ENCODE assay signal across 1 cellular context in the genomic region with DNA sequence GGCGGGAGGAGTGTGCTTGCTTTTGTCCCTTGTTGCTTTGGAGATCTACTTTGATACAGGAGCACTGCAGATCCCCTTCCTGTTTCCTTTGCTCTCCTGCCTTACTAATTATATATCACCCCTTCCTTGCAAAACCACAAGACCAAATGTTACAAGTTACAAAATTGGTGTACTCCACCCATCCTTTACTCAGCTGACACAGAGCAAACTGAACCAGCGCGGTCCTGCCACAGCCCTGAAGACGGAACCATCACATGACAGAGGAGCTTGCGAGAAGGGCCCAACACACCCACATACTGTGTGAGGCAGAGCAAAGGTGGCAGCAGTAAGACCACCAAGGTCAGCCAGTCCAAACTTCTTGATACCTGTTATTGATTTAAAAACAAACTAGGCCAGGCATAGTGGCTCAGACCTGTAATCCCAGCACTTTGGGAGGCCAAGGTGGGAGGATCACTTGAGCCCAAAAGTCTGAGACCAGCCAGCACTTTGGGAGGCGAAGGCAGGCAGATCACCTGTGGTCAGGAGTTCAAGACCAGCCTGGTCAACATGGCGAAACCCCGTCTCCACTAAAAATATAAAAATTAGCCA.
TF ChIP-seq lines count a peak whose summit lies in the region.

No MANE protein-coding gene starts in this region.

TF ChIP-seq in GM12878, 131 proteins besides CTCF, POLR2A, EP300 and RAD21 (continued from another document and continues in another):
- TF ChIP-seq, protein P1, sequence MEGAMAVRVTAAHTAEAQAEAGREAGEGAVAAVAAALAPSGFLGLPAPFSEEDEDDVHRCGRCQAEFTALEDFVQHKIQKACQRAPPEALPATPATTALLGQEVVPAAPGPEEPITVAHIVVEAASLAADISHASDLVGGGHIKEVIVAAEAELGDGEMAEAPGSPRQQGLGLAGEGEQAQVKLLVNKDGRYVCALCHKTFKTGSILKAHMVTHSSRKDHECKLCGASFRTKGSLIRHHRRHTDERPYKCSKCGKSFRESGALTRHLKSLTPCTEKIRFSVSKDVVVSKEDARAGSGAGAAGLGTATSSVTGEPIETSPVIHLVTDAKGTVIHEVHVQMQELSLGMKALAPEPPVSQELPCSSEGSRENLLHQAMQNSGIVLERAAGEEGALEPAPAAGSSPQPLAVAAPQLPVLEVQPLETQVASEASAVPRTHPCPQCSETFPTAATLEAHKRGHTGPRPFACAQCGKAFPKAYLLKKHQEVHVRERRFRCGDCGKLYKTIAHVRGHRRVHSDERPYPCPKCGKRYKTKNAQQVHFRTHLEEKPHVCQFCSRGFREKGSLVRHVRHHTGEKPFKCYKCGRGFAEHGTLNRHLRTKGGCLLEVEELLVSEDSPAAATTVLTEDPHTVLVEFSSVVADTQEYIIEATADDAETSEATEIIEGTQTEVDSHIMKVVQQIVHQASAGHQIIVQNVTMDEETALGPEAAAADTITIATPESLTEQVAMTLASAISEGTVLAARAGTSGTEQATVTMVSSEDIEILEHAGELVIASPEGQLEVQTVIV (IDR thresholded peaks at IDR 0.05; ENCODE audit: borderline replicate concordance, partially characterized antibody), result no peak
- TF ChIP-seq, protein P2, sequence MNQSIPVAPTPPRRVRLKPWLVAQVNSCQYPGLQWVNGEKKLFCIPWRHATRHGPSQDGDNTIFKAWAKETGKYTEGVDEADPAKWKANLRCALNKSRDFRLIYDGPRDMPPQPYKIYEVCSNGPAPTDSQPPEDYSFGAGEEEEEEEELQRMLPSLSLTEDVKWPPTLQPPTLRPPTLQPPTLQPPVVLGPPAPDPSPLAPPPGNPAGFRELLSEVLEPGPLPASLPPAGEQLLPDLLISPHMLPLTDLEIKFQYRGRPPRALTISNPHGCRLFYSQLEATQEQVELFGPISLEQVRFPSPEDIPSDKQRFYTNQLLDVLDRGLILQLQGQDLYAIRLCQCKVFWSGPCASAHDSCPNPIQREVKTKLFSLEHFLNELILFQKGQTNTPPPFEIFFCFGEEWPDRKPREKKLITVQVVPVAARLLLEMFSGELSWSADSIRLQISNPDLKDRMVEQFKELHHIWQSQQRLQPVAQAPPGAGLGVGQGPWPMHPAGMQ (IDR thresholded peaks at IDR 0.05; ENCODE audit: borderline replicate concordance), result no peak
- TF ChIP-seq HDAC2 (IDR thresholded peaks at IDR 0.05) (no peak), IRF4 (IDR thresholded peaks at IDR 0.05; ENCODE audit: low read depth, low read length) (no peak), NFYA (IDR thresholded peaks at IDR 0.05; ENCODE audit: borderline replicate concordance, low read depth, low read length) (no peak), GABPA (IDR thresholded peaks at IDR 0.05; ENCODE audit: low read depth) (no peak), ZBED1 (IDR thresholded peaks at IDR 0.05; ENCODE audit: borderline replicate concordance) (no peak), CREB1 (IDR thresholded peaks at IDR 0.05; ENCODE audit: low read depth) (no peak), HDGF (IDR thresholded peaks at IDR 0.05) (peak; percentile 63), TBL1XR1 (IDR thresholded peaks at IDR 0.05; ENCODE audit: low read depth, low read length) (no peak), SIN3A (IDR thresholded peaks at IDR 0.05; ENCODE audit: low read depth, low read length) (no peak), CBX3 (IDR thresholded peaks at IDR 0.05; ENCODE audit: borderline replicate concordance, low read depth) (no peak), BACH1 (IDR thresholded peaks at IDR 0.05; ENCODE audit: borderline replicate concordance) (peak; percentile 31; the same call in 1 of the 2 replicates), TCF12 (IDR thresholded peaks at IDR 0.05; ENCODE audit: low read depth, low read length) (no peak), ZZZ3 (IDR thresholded peaks at IDR 0.05; ENCODE audit: control insufficient read depth, insufficient read length, low read depth) (no peak), CBX5 (IDR thresholded peaks at IDR 0.05; ENCODE audit: low read depth) (no peak), GATAD2B (conservative IDR thresholded peaks at IDR 0.05; ENCODE audit: low read depth) (no peak), PML (IDR thresholded peaks at IDR 0.05; ENCODE audit: low read length) (no peak), TARDBP (IDR thresholded peaks at IDR 0.05; ENCODE audit: borderline replicate concordance) (no peak), RB1 (IDR thresholded peaks at IDR 0.05; ENCODE audit: borderline replicate concordance) (no peak), EGR1 (IDR thresholded peaks at IDR 0.05; ENCODE audit: borderline replicate concordance in 1 of 2, low read depth in 2 of 2, low read length in 2 of 2) (peak in 1 of 2 experiments; percentile 24; a peak in 1 of 3 replicates), FOXK2 (IDR thresholded peaks at IDR 0.05) (no peak), RBBP5 (conservative IDR thresholded peaks at IDR 0.05) (no peak), CHD1 (IDR thresholded peaks at IDR 0.05; ENCODE audit: low read depth, low read length) (no peak)
- TF ChIP-seq, protein P3, sequence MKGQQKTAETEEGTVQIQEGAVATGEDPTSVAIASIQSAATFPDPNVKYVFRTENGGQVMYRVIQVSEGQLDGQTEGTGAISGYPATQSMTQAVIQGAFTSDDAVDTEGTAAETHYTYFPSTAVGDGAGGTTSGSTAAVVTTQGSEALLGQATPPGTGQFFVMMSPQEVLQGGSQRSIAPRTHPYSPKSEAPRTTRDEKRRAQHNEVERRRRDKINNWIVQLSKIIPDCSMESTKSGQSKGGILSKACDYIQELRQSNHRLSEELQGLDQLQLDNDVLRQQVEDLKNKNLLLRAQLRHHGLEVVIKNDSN (IDR thresholded peaks at IDR 0.05; ENCODE audit: borderline replicate concordance, extremely low read length, insufficient read depth, low read depth, low read length), result peak; percentile 65
- TF ChIP-seq, protein P4, sequence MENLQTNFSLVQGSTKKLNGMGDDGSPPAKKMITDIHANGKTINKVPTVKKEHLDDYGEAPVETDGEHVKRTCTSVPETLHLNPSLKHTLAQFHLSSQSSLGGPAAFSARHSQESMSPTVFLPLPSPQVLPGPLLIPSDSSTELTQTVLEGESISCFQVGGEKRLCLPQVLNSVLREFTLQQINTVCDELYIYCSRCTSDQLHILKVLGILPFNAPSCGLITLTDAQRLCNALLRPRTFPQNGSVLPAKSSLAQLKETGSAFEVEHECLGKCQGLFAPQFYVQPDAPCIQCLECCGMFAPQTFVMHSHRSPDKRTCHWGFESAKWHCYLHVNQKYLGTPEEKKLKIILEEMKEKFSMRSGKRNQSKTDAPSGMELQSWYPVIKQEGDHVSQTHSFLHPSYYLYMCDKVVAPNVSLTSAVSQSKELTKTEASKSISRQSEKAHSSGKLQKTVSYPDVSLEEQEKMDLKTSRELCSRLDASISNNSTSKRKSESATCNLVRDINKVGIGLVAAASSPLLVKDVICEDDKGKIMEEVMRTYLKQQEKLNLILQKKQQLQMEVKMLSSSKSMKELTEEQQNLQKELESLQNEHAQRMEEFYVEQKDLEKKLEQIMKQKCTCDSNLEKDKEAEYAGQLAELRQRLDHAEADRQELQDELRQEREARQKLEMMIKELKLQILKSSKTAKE (IDR thresholded peaks at IDR 0.05; ENCODE audit: low read depth, poor library complexity, severe bottlenecking), result no peak
- TF ChIP-seq, protein P5, sequence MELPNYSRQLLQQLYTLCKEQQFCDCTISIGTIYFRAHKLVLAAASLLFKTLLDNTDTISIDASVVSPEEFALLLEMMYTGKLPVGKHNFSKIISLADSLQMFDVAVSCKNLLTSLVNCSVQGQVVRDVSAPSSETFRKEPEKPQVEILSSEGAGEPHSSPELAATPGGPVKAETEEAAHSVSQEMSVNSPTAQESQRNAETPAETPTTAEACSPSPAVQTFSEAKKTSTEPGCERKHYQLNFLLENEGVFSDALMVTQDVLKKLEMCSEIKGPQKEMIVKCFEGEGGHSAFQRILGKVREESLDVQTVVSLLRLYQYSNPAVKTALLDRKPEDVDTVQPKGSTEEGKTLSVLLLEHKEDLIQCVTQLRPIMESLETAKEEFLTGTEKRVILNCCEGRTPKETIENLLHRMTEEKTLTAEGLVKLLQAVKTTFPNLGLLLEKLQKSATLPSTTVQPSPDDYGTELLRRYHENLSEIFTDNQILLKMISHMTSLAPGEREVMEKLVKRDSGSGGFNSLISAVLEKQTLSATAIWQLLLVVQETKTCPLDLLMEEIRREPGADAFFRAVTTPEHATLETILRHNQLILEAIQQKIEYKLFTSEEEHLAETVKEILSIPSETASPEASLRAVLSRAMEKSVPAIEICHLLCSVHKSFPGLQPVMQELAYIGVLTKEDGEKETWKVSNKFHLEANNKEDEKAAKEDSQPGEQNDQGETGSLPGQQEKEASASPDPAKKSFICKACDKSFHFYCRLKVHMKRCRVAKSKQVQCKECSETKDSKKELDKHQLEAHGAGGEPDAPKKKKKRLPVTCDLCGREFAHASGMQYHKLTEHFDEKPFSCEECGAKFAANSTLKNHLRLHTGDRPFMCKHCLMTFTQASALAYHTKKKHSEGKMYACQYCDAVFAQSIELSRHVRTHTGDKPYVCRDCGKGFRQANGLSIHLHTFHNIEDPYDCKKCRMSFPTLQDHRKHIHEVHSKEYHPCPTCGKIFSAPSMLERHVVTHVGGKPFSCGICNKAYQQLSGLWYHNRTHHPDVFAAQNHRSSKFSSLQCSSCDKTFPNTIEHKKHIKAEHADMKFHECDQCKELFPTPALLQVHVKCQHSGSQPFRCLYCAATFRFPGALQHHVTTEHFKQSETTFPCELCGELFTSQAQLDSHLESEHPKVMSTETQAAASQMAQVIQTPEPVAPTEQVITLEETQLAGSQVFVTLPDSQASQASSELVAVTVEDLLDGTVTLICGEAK (IDR thresholded peaks at IDR 0.05; ENCODE audit: borderline replicate concordance), result no peak
- TF ChIP-seq, protein P6, sequence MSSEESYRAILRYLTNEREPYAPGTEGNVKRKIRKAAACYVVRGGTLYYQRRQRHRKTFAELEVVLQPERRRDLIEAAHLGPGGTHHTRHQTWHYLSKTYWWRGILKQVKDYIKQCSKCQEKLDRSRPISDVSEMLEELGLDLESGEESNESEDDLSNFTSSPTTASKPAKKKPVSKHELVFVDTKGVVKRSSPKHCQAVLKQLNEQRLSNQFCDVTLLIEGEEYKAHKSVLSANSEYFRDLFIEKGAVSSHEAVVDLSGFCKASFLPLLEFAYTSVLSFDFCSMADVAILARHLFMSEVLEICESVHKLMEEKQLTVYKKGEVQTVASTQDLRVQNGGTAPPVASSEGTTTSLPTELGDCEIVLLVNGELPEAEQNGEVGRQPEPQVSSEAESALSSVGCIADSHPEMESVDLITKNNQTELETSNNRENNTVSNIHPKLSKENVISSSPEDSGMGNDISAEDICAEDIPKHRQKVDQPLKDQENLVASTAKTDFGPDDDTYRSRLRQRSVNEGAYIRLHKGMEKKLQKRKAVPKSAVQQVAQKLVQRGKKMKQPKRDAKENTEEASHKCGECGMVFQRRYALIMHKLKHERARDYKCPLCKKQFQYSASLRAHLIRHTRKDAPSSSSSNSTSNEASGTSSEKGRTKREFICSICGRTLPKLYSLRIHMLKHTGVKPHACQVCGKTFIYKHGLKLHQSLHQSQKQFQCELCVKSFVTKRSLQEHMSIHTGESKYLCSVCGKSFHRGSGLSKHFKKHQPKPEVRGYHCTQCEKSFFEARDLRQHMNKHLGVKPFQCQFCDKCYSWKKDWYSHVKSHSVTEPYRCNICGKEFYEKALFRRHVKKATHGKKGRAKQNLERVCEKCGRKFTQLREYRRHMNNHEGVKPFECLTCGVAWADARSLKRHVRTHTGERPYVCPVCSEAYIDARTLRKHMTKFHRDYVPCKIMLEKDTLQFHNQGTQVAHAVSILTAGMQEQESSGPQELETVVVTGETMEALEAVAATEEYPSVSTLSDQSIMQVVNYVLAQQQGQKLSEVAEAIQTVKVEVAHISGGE (CRISPR knock-in tag; IDR thresholded peaks at IDR 0.05), result no peak
- TF ChIP-seq, protein P7, sequence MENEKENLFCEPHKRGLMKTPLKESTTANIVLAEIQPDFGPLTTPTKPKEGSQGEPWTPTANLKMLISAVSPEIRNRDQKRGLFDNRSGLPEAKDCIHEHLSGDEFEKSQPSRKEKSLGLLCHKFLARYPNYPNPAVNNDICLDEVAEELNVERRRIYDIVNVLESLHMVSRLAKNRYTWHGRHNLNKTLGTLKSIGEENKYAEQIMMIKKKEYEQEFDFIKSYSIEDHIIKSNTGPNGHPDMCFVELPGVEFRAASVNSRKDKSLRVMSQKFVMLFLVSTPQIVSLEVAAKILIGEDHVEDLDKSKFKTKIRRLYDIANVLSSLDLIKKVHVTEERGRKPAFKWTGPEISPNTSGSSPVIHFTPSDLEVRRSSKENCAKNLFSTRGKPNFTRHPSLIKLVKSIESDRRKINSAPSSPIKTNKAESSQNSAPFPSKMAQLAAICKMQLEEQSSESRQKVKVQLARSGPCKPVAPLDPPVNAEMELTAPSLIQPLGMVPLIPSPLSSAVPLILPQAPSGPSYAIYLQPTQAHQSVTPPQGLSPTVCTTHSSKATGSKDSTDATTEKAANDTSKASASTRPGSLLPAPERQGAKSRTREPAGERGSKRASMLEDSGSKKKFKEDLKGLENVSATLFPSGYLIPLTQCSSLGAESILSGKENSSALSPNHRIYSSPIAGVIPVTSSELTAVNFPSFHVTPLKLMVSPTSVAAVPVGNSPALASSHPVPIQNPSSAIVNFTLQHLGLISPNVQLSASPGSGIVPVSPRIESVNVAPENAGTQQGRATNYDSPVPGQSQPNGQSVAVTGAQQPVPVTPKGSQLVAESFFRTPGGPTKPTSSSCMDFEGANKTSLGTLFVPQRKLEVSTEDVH (IDR thresholded peaks at IDR 0.05; ENCODE audit: low read depth, partially characterized antibody), result no peak
- TF ChIP-seq, protein P8, sequence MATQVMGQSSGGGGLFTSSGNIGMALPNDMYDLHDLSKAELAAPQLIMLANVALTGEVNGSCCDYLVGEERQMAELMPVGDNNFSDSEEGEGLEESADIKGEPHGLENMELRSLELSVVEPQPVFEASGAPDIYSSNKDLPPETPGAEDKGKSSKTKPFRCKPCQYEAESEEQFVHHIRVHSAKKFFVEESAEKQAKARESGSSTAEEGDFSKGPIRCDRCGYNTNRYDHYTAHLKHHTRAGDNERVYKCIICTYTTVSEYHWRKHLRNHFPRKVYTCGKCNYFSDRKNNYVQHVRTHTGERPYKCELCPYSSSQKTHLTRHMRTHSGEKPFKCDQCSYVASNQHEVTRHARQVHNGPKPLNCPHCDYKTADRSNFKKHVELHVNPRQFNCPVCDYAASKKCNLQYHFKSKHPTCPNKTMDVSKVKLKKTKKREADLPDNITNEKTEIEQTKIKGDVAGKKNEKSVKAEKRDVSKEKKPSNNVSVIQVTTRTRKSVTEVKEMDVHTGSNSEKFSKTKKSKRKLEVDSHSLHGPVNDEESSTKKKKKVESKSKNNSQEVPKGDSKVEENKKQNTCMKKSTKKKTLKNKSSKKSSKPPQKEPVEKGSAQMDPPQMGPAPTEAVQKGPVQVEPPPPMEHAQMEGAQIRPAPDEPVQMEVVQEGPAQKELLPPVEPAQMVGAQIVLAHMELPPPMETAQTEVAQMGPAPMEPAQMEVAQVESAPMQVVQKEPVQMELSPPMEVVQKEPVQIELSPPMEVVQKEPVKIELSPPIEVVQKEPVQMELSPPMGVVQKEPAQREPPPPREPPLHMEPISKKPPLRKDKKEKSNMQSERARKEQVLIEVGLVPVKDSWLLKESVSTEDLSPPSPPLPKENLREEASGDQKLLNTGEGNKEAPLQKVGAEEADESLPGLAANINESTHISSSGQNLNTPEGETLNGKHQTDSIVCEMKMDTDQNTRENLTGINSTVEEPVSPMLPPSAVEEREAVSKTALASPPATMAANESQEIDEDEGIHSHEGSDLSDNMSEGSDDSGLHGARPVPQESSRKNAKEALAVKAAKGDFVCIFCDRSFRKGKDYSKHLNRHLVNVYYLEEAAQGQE (IDR thresholded peaks at IDR 0.05; ENCODE audit: low read depth, low read length), result no peak
- TF ChIP-seq, protein P9, sequence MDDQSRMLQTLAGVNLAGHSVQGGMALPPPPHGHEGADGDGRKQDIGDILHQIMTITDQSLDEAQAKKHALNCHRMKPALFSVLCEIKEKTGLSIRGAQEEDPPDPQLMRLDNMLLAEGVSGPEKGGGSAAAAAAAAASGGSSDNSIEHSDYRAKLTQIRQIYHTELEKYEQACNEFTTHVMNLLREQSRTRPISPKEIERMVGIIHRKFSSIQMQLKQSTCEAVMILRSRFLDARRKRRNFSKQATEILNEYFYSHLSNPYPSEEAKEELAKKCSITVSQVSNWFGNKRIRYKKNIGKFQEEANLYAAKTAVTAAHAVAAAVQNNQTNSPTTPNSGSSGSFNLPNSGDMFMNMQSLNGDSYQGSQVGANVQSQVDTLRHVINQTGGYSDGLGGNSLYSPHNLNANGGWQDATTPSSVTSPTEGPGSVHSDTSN (IDR thresholded peaks at IDR 0.05; ENCODE audit: insufficient replicate concordance, low read depth, low read length), result peak; percentile 10
